Comparison of ENCODE assay signal across 8 cellular contexts in genomic region chr11:86741489-86742435, GRCh38. TPM values are rescaled to one million over a fixed set of nuclear protein-coding genes. Genes with fewer than 3 reads are reported as not detected.
A peak's percentile ranks its signal among the peaks of the same experiment; 100 is the strongest.
DNase-seq lines count a peak whose midpoint lies in the region; ATAC-seq and TF ChIP-seq lines count a peak whose summit lies in the region.

No MANE protein-coding gene starts in this region.

- no peak for ATAC-seq in HG02840 (IDR thresholded peaks at IDR 0.05; ENCODE audit: low FRiP score, unreplicated experiment)

- H3K4me3 ChIP-seq in SJSA1: no peak overlapping the region
- H3K4me3 ChIP-seq in prostate gland: no peak overlapping the region

- 96% methylated on average over 3 of the region's 3 CpGs for WGBS in prostate gland

- H3K27me3 ChIP-seq in SJSA1 (replicated peaks) (no peaks in the 10 kb centered on the region), prostate gland (replicated peaks; ENCODE audit: insufficient read depth) (no peaks in the 10 kb centered on the region)

- intact Hi-C loops in prostate gland (cut with DNase I): loop anchor here (5.0 kb wide), 2 partner anchors 61 to 64 kb away; partner anchors contain the start of gene PRSS23

- peak overlapping the region; percentile 99 for H3K27ac ChIP-seq in SJSA1
- H3K27ac ChIP-seq in prostate gland: peak overlapping the region; percentile 63

- H3K36me3 ChIP-seq in SJSA1 (no peaks in the 10 kb centered on the region), prostate gland (no peaks in the 10 kb centered on the region)

- H3K9me3 ChIP-seq in SJSA1 (replicated peaks): no peaks in the 10 kb centered on the region
- H3K9me3 ChIP-seq in prostate gland: no peaks in the 10 kb centered on the region

- H3K4me1 ChIP-seq in SJSA1 (replicated peaks) (peaks cover 97% of the 10 kb centered on the region), prostate gland (replicated peaks) (no peaks in the 10 kb centered on the region)

- no peak for TF ChIP-seq CTCF in prostate gland (IDR thresholded peaks at IDR 0.05)

- no peak for TF ChIP-seq POLR2A in prostate gland (IDR thresholded peaks at IDR 0.05)

- DNase-seq in Daoy (ENCODE audit: low read depth): peak; percentile 72
- peak; percentile 60 to 77 for DNase-seq in SJSA1 (ENCODE audit: low read depth in 1 of 2, low spot score in 2 of 2)
- peak; percentile 70 for DNase-seq in fibroblast of gingiva (ENCODE audit: low read depth)
- DNase-seq in prostate gland (ENCODE audit: low spot score): no peak
- DNase-seq in amygdala (lab: John Stamatoyannopoulos, UW): no peak
- DNase-seq in T1000 (lab: John Stamatoyannopoulos, UW): no peak
- DNase-seq in mesenteric fat pad (ENCODE audit: low spot score): no peak

RNA-seq across cellular contexts. Expression of gene PRSS23, which starts 58.6 kb away (rescaled TPM):
- 97.4 and 104 TPM in 2 replicates for total RNA-seq in Daoy (2014; rRNA removed; shearing (Covaris generic))
- total RNA-seq in SJSA1 (2014; rRNA removed; shearing (Covaris generic)): 54.6 and 71.6 TPM in 2 replicates
- 100 to 1,000 TPM in 1 of 2 donors, 10 to 100 TPM in 1; 43.2 to 167 TPM for total RNA-seq in prostate gland
- 66.5 TPM for total RNA-seq in mesenteric fat pad

Comparison
In these comparisons a context has a peak if more than half of its experiments do, and no peak if none do; other contexts are left out.
1. DNase-seq: peak in Daoy (single experiment), SJSA1 (2 of 2) and fibroblast of gingiva (single experiment); none in prostate gland (single experiment), amygdala (0 of 56), T1000 (single experiment) and mesenteric fat pad (single experiment).